In the genomic region with DNA sequence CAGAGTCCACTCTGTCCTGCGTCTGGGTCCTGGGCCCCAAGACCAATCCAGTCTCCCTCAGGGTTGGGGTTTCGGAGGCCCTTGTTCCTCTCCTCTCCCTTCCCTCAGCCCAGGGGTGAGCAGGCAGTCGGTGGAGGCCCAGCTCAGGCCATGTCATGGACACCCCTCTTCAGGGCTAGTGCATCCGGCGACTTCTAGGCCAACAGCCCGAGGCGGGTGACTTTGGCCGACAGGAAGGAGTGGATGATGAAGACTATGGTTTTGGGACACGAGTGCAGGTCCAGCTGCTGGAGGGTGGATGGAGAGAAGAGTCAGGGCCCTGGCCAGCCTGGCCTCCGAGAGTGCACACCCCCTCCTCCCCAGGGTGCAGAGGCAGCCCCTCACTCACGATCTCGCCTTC, we compare ENCODE assay signal across 1 cellular context.
TF ChIP-seq lines count a peak whose summit lies in the region.

No MANE protein-coding gene starts in this region.

TF ChIP-seq in HepG2, 621 proteins besides CTCF, POLR2A, EP300 and RAD21:
- no peak for TF ChIP-seq RAD51 (IDR thresholded peaks at IDR 0.05; ENCODE audit: borderline replicate concordance)
- peak; percentile 40 for TF ChIP-seq AGO2 (optimal IDR thresholded peaks at IDR 0.05; ENCODE audit: low read depth, low read length)
- no peak for TF ChIP-seq FOSL1 (CRISPR knock-in tag; IDR thresholded peaks at IDR 0.05; ENCODE audit: borderline replicate concordance)
